8 cellular contexts compared by ENCODE assay signal in the genomic region with DNA sequence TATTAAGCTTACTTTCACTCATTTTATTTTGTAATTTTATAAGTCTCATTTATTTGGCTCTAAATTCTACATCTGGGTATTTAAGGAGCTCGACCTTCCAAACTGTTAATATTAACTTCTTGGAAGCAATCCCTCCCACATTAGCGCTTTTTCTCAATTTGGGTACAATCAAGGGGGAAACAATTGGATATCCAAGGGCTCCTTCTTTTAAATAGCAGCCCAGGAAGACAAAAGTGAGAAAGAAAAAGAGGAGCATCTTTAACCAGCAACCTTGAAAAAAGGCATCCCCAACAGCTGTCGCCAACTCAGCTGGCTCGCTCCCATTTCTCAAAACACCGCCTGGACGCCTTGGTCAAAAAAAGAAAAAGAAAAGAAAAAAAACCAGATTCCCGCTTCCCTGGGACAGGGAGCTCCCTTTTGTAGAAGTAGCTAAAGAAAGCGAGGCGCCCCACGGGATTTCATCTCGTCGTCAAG. TPM values are rescaled to one million over a fixed set of nuclear protein-coding genes. Genes with fewer than 3 reads are reported as not detected.
DNase-seq lines count a peak whose midpoint lies in the region; ATAC-seq and TF ChIP-seq lines count a peak whose summit lies in the region.

No MANE protein-coding gene starts in this region.

- peak overlapping the region; percentile 89 for H3K4me3 Mint-ChIP-seq in glutamatergic neuron (ENCODE audit: unreplicated experiment)
- peak overlapping the region; percentile 78 for H3K4me3 Mint-ChIP-seq in progenitor cell of endocrine pancreas (ENCODE audit: low read depth)

- H3K9me3 ChIP-seq in DOHH2 (ENCODE audit: control insufficient read depth, insufficient read depth, low read length) (no peaks in the 10 kb centered on the region), SJCRH30 (replicated peaks) (no peaks in the 10 kb centered on the region)

- TF ChIP-seq CTCF in DOHH2 (IDR thresholded peaks at IDR 0.05; ENCODE audit: low read depth, low read length, poor library complexity, severe bottlenecking) = no peak
- TF ChIP-seq CTCF in glutamatergic neuron (IDR thresholded peaks at IDR 0.05; ENCODE audit: partially characterized antibody, unreplicated experiment) = no peak
- TF ChIP-seq CTCF in progenitor cell of endocrine pancreas (IDR thresholded peaks at IDR 0.05; ENCODE audit: unreplicated experiment) = no peak
- TF ChIP-seq CTCF in omental fat pad (IDR thresholded peaks at IDR 0.05) = no peak

- H3K27ac ChIP-seq in DOHH2 (ENCODE audit: low read depth, low read length) (no peak overlapping the region), SJCRH30 (peak overlapping the region; percentile 75)

- H3K9me2 ChIP-seq in DOHH2 (replicated peaks; ENCODE audit: control insufficient read depth, low read length) = no peaks in the 10 kb centered on the region

- no peak for DNase-seq in SJCRH30
- DNase-seq in glutamatergic neuron = peak; percentile 81
- no peak for DNase-seq in progenitor cell of endocrine pancreas (ENCODE audit: low spot score, unreplicated experiment)
- no peak for DNase-seq in omental fat pad (ENCODE audit: low spot score)

- H3K79me2 ChIP-seq in DOHH2 (ENCODE audit: control insufficient read depth, low read length) = no peaks in the 10 kb centered on the region

- H3K27me3 ChIP-seq in DOHH2 (ENCODE audit: control insufficient read depth, low read length) = peaks cover 31% of the 10 kb centered on the region
- H3K27me3 ChIP-seq in SJCRH30 = no peaks in the 10 kb centered on the region

- H3K27ac Mint-ChIP-seq in glutamatergic neuron (ENCODE audit: unreplicated experiment) (peak overlapping the region; percentile 98), progenitor cell of endocrine pancreas (peak overlapping the region; percentile 36)

- H3K4me3 ChIP-seq in DOHH2 (ENCODE audit: low read length) = peak overlapping the region; percentile 49
- peak overlapping the region; percentile 88 for H3K4me3 ChIP-seq in SJCRH30

- H4K20me1 ChIP-seq in DOHH2 (ENCODE audit: control insufficient read depth, insufficient read depth, low read depth, low read length) = no peaks in the 10 kb centered on the region

- ATAC-seq in GM18907 (IDR thresholded peaks at IDR 0.05; ENCODE audit: unreplicated experiment) (no peak), GM21723 (IDR thresholded peaks at IDR 0.05; ENCODE audit: unreplicated experiment) (no peak), HG03108 (IDR thresholded peaks at IDR 0.05; ENCODE audit: unreplicated experiment) (no peak), omental fat pad (ENCODE audit: low FRiP score) (no peak)

- no peaks in the 10 kb centered on the region for H3K4me1 ChIP-seq in DOHH2 (ENCODE audit: control insufficient read depth, low read length)
- peaks cover 8% of the 10 kb centered on the region; the same call in 1 of the 2 replicates for H3K4me1 ChIP-seq in SJCRH30

- no peaks in the 10 kb centered on the region for H3F3A ChIP-seq in DOHH2 (ENCODE audit: control insufficient read depth, insufficient read depth)

- H3K4me1 Mint-ChIP-seq in glutamatergic neuron (ENCODE audit: low read depth, unreplicated experiment) (peaks cover 5% of the 10 kb centered on the region), progenitor cell of endocrine pancreas (ENCODE audit: low read depth) (peaks cover 3% of the 10 kb centered on the region)

- peak overlapping the region; percentile 59 for H3K4me2 ChIP-seq in DOHH2 (ENCODE audit: low read length)

- H3K36me3 Mint-ChIP-seq in glutamatergic neuron (ENCODE audit: unreplicated experiment) (no peaks in the 10 kb centered on the region), progenitor cell of endocrine pancreas (ENCODE audit: insufficient read depth) (no peaks in the 10 kb centered on the region)

- H3K9me3 Mint-ChIP-seq in glutamatergic neuron (ENCODE audit: unreplicated experiment) (peaks cover 6% of the 10 kb centered on the region), progenitor cell of endocrine pancreas (ENCODE audit: low read depth) (no peaks in the 10 kb centered on the region)

- H3K27me3 Mint-ChIP-seq in glutamatergic neuron (ENCODE audit: unreplicated experiment) (peaks cover 6% of the 10 kb centered on the region), progenitor cell of endocrine pancreas (peaks cover 35% of the 10 kb centered on the region)

- H3K36me3 ChIP-seq in DOHH2 (ENCODE audit: control insufficient read depth, low read length) (no peaks in the 10 kb centered on the region), SJCRH30 (no peaks in the 10 kb centered on the region)

RNA-seq across cellular contexts. Expression of a gene that starts 0.9 kb away (rescaled TPM):
- 11.7 and 11.8 TPM in 2 replicates for total RNA-seq in SJCRH30 (2014; rRNA removed; shearing (Covaris generic))
- total RNA-seq in glutamatergic neuron (ENCODE audit: unreplicated experiment) (44.5 TPM), progenitor cell of endocrine pancreas (5.8 and 5.9 TPM in 2 replicates), omental fat pad (1 to 10 TPM; 2.8 to 4.9 (median 3.5) TPM)
